ENCODE assay signal across 8 cellular contexts in genomic region chr17:57441270-57441600, GRCh38.
DNase-seq lines count a peak whose midpoint lies in the region; ATAC-seq and TF ChIP-seq lines count a peak whose summit lies in the region.

No MANE protein-coding gene starts in this region.

- no peak overlapping the region for H3K4me3 ChIP-seq in RWPE2 (ENCODE audit: severe bottlenecking)
- no peak overlapping the region for H3K4me3 ChIP-seq in right atrium auricular region
- H3K4me3 ChIP-seq in tibial nerve = no peak overlapping the region

- TF ChIP-seq CTCF in RWPE2 (IDR thresholded peaks at IDR 0.05; ENCODE audit: poor library complexity, severe bottlenecking) (no peak), right atrium auricular region (IDR thresholded peaks at IDR 0.05) (no peak), tibial nerve (IDR thresholded peaks at IDR 0.05) (no peak)

- 14 to 24% methylated on average over 1 of the region's 1 CpG for WGBS in tibial nerve, 2 donors

- TF ChIP-seq EP300 in tibial nerve (IDR thresholded peaks at IDR 0.05) = no peak

- peak overlapping the region; percentile 75 for H3K27ac ChIP-seq in RWPE2 (ENCODE audit: poor library complexity, severe bottlenecking)
- peak overlapping the region; percentile 73 to 74 for H3K27ac ChIP-seq in right atrium auricular region
- peak overlapping the region; percentile 1 to 91 (median 69) for H3K27ac ChIP-seq in tibial nerve

- intact Hi-C loops in Right ventricle myocardium inferior (cut with DNase I) (loop anchor here (5.0 to 10.0 kb wide), 2 partner anchors 199 to 224 kb away; no protein-coding TSS in a partner anchor), cardiac septum (cut with DNase I) (loop anchor here (5.0 to 10.0 kb wide), 5 partner anchors 46 to 234 kb away; partner anchors contain the start of gene MSI2)

- no peaks in the 10 kb centered on the region for H3K9me3 ChIP-seq in RWPE2 (ENCODE audit: severe bottlenecking)
- no peaks in the 10 kb centered on the region for H3K9me3 ChIP-seq in right atrium auricular region
- no peaks in the 10 kb centered on the region for H3K9me3 ChIP-seq in tibial nerve

- no peaks in the 10 kb centered on the region for H3K27me3 ChIP-seq in RWPE2 (ENCODE audit: insufficient read depth, poor library complexity, severe bottlenecking)
- no peaks in the 10 kb centered on the region for H3K27me3 ChIP-seq in right atrium auricular region
- H3K27me3 ChIP-seq in tibial nerve = no peaks in the 10 kb centered on the region

- ATAC-seq in Right ventricle myocardium inferior (no peak), RWPE2 (ENCODE audit: low read depth) (peak; percentile 2; the same call in 1 of the 3 replicates), GM21576 (IDR thresholded peaks at IDR 0.05; ENCODE audit: unreplicated experiment) (no peak)

- TF ChIP-seq POLR2A in tibial nerve (IDR thresholded peaks at IDR 0.05) = no peak

- peaks cover 36% of the 10 kb centered on the region for H3K4me1 ChIP-seq in RWPE2 (ENCODE audit: insufficient read depth, poor library complexity, severe bottlenecking)
- peaks cover 4 to 75% of the 10 kb centered on the region in 2 donors for H3K4me1 ChIP-seq in right atrium auricular region
- peaks cover 0 to 40% (median 34%) of the 10 kb centered on the region in 4 donors for H3K4me1 ChIP-seq in tibial nerve

- H3K36me3 ChIP-seq in RWPE2 (ENCODE audit: low read depth) (no peaks in the 10 kb centered on the region), right atrium auricular region (no peaks in the 10 kb centered on the region), tibial nerve (no peaks in the 10 kb centered on the region)

- DNase-seq in Right ventricle myocardium inferior (ENCODE audit: missing footprints) (peak; percentile 33), cardiac septum (ENCODE audit: low spot score) (no peak), RWPE2 (ENCODE audit: low spot score) (no peak), right atrium auricular region (ENCODE audit: low spot score) (no peak), tibial nerve (ENCODE audit: low spot score in 2 of 2) (no peak)
- no peak for DNase-seq in stimulated activated naive CD4-positive, alpha-beta T cell treated with Interleukin-2 at 50 U/mL for 16 hours (lab: John Stamatoyannopoulos, UW)
- no peak for DNase-seq in central memory CD4-positive, alpha-beta T cell
